17 cellular contexts compared by ENCODE assay signal in the genomic region with DNA sequence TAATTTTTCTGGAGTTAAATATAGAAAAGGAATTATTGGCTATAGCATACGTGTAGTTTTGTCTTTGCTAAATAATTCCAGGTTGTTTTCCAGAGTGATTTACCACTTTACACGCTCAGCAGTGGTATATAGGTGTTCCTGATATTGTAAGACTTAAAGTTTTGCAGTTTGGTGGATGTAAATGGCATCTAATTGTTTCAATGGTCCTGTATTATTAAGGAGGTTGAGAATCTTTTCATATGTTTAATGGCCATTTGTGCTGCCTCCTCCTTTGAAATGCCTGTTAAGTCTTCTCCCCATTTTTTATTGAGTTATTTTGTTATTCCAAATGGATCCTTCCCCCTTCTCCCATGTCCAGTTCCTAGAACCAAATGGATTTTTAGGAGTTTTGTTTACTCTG. TPM values are rescaled to one million over a fixed set of nuclear protein-coding genes. Genes with fewer than 3 reads are reported as not detected.
DNase-seq lines count a peak whose midpoint lies in the region; ATAC-seq and TF ChIP-seq lines count a peak whose summit lies in the region.
"Had no signal": no experiment of that assay in that cellular context is flagged by ENCODE, and none has a peak within 500 bp of the region (broad histone marks: within the 10 kb centered on the region; RNA-seq: fewer than 3 reads in every experiment).

No MANE protein-coding gene starts in this region.

- H3K9me2 ChIP-seq in GM23338 (ENCODE audit: insufficient read depth) = no peaks in the 10 kb centered on the region

- H3K36me3 ChIP-seq in GM23338 (ENCODE audit: insufficient read depth) (peaks cover 20% of the 10 kb centered on the region; the same call in 1 of the 2 replicates), HUES6 (ENCODE audit: control insufficient read depth, insufficient read depth, low read length) (peaks cover 43% of the 10 kb centered on the region), iPS-18a (ENCODE audit: control insufficient read depth, low read depth, low read length) (peaks cover 19% of the 10 kb centered on the region), left ventricle myocardium inferior (peaks cover 62% of the 10 kb centered on the region)

- intact Hi-C loops in left ventricle myocardium inferior (cut with micrococcal nuclease) = no loop called here

- H2AFZ ChIP-seq in GM23338 = no peak overlapping the region

- peaks cover 2% of the 10 kb centered on the region for H3K27me3 Mint-ChIP-seq in GM23338 (ENCODE audit: insufficient read depth, low read depth, poor library complexity)
- no peaks in the 10 kb centered on the region for H3K27me3 Mint-ChIP-seq in effector memory CD8-positive, alpha-beta T cell
- H3K27me3 Mint-ChIP-seq: CD4-positive, alpha-beta memory T cell had no signal

- H3K4me1 Mint-ChIP-seq in GM23338 = peaks cover 24% of the 10 kb centered on the region
- peaks cover 4 to 12% of the 10 kb centered on the region in 2 donors for H3K4me1 Mint-ChIP-seq in effector memory CD8-positive, alpha-beta T cell (ENCODE audit: low read depth in 2 of 2)
- H3K4me1 Mint-ChIP-seq: CD14-positive monocyte had no signal

- H3K4me3 ChIP-seq in GM23338 = peak overlapping the region; percentile 34
- 0 out of 2 replicates have a peak overlapping the region, but pooled peaks have one; percentile 1 for H3K4me3 ChIP-seq in HUES6 (ENCODE audit: low read depth, low read length)
- peak overlapping the region; percentile 27 for H3K4me3 ChIP-seq in iPS-18a (ENCODE audit: low read length)
- no peak overlapping the region for H3K4me3 ChIP-seq in left ventricle myocardium inferior
- H3K4me3 ChIP-seq: BLaER1 had no signal

- peak overlapping the region; percentile 90 for H3K27ac Mint-ChIP-seq in GM23338
- H3K27ac Mint-ChIP-seq in effector memory CD8-positive, alpha-beta T cell = peak overlapping the region; percentile 53 to 67
- H3K27ac Mint-ChIP-seq: CD14-positive monocyte, HFFc6 had no signal

- no peaks in the 10 kb centered on the region for H3K9me3 ChIP-seq in HUES6 (ENCODE audit: control insufficient read depth, insufficient read depth, low read depth, low read length)
- no peaks in the 10 kb centered on the region for H3K9me3 ChIP-seq in iPS-18a (ENCODE audit: control insufficient read depth, low read depth, low read length)
- no peaks in the 10 kb centered on the region for H3K9me3 ChIP-seq in left ventricle myocardium inferior (replicated peaks)
- H3K9me3 ChIP-seq: BLaER1 had no signal

- H3K4me3 Mint-ChIP-seq in GM23338 = peak overlapping the region; percentile 51
- no peak overlapping the region for H3K4me3 Mint-ChIP-seq in effector memory CD8-positive, alpha-beta T cell
- H3K4me3 Mint-ChIP-seq: CD14-positive monocyte; CD4-positive, alpha-beta memory T cell; HFFc6 had no signal

- 0 out of 2 replicates have a peak, but pooled peaks cover 3% of the 10 kb centered on the region for H4K20me1 ChIP-seq in GM23338 (replicated peaks; ENCODE audit: insufficient read depth)

- ATAC-seq in GM23338 (no peak; the same call in 2 of the 3 replicates), GM19463 (IDR thresholded peaks at IDR 0.05; ENCODE audit: unreplicated experiment) (no peak)
- no peak for ATAC-seq in effector memory CD8-positive, alpha-beta T cell (replicated peaks)
- ATAC-seq: HCT116 had no signal

- H3K27ac ChIP-seq in GM23338 (ENCODE audit: low read depth) = peak overlapping the region; percentile 88
- peak overlapping the region; percentile 70 for H3K27ac ChIP-seq in HUES6 (ENCODE audit: low read depth, low read length)
- no peak overlapping the region for H3K27ac ChIP-seq in iPS-18a (ENCODE audit: low read length)
- no peak overlapping the region for H3K27ac ChIP-seq in left ventricle myocardium inferior (replicated peaks)
- H3K27ac ChIP-seq: BLaER1, HL-60 had no signal

- peaks cover 34% of the 10 kb centered on the region for H3K36me3 Mint-ChIP-seq in GM23338 (ENCODE audit: low read depth)
- peaks cover 56% of the 10 kb centered on the region for H3K36me3 Mint-ChIP-seq in effector memory CD8-positive, alpha-beta T cell (ENCODE audit: insufficient read depth)

- H3K9me3 Mint-ChIP-seq in GM23338 = no peaks in the 10 kb centered on the region
- no peaks in the 10 kb centered on the region for H3K9me3 Mint-ChIP-seq in effector memory CD8-positive, alpha-beta T cell
- H3K9me3 Mint-ChIP-seq: CD14-positive monocyte; CD4-positive, alpha-beta memory T cell; HFFc6 had no signal

- DNase-seq in GM23338 (ENCODE audit: low spot score) (peak; percentile 23), left ventricle myocardium inferior (no peak), midbrain (lab: John Stamatoyannopoulos, UW) (no peak)
- no peak for DNase-seq in effector memory CD8-positive, alpha-beta T cell
- DNase-seq: 8988T; CD4-positive, alpha-beta memory T cell; DMS153; DMS79; GDM1; HFFc6 had no signal

- H3K9ac ChIP-seq in HUES6 (ENCODE audit: low read length) = peak overlapping the region; percentile 27
- H3K9ac ChIP-seq in iPS-18a (ENCODE audit: low read length) = no peak overlapping the region
- H3K9ac ChIP-seq: BLaER1 had no signal

- no peaks in the 10 kb centered on the region for H3F3A ChIP-seq in GM23338 (replicated peaks; ENCODE audit: low read depth)

- no peaks in the 10 kb centered on the region for H3K27me3 ChIP-seq in GM23338 (ENCODE audit: insufficient read depth)
- no peaks in the 10 kb centered on the region for H3K27me3 ChIP-seq in HUES6 (ENCODE audit: control insufficient read depth, insufficient read depth, low read length)
- no peaks in the 10 kb centered on the region for H3K27me3 ChIP-seq in iPS-18a (ENCODE audit: control insufficient read depth, insufficient read depth, low read length)
- no peaks in the 10 kb centered on the region for H3K27me3 ChIP-seq in left ventricle myocardium inferior (ENCODE audit: low read depth)
- H3K27me3 ChIP-seq: BLaER1 had no signal

- TF ChIP-seq CTCF in GM23338 (conservative IDR thresholded peaks at IDR 0.05; ENCODE audit: low read depth in 2 of 2) = no peak
- no peak for TF ChIP-seq CTCF in left ventricle myocardium inferior (IDR thresholded peaks at IDR 0.05; ENCODE audit: borderline replicate concordance)

- peaks cover 33% of the 10 kb centered on the region for H3K4me1 ChIP-seq in GM23338 (ENCODE audit: insufficient read depth)
- H3K4me1 ChIP-seq in HUES6 (ENCODE audit: control insufficient read depth, insufficient read depth, low read length) = peaks cover 18% of the 10 kb centered on the region
- H3K4me1 ChIP-seq in iPS-18a (ENCODE audit: control insufficient read depth, low read depth, low read length) = peaks cover 11% of the 10 kb centered on the region
- H3K4me1 ChIP-seq in left ventricle myocardium inferior = peaks cover 7% of the 10 kb centered on the region

- peak overlapping the region; percentile 62 for H3K4me2 ChIP-seq in GM23338
- H3K4me2 ChIP-seq: BLaER1 had no signal

- H3K79me2 ChIP-seq in GM23338 (replicated peaks; ENCODE audit: insufficient read depth) = peaks cover 30% of the 10 kb centered on the region; the same call in 1 of the 2 replicates

TF ChIP-seq in GM23338, 12 proteins besides CTCF, POLR2A, EP300 and RAD21:
- TF ChIP-seq NANOG (IDR thresholded peaks at IDR 0.05; ENCODE audit: borderline replicate concordance) (peak; percentile 94), JUNB (IDR thresholded peaks at IDR 0.05; ENCODE audit: unreplicated experiment) (no peak)

RNA-seq across cellular contexts. Expression of a gene that starts 26.4 kb away (rescaled TPM):
- 22.1 and 28.7 TPM in 2 replicates for total RNA-seq in GM23338 (2014; rRNA removed; shearing (Covaris generic))
- polyA plus RNA-seq in GM23338 (2016; fragmentation: Nextera tagmentation; extraction: Ambion mirVana) = 15.9 and 17.9 TPM in 2 replicates
- 28.9 TPM for total RNA-seq in left ventricle myocardium inferior

RNA-seq across cellular contexts. Expression of a gene that starts 43.6 kb away (rescaled TPM):
- total RNA-seq in GM23338 (2014; rRNA removed; shearing (Covaris generic)) = 151 and 156 TPM in 2 replicates
- 76.5 and 83.7 TPM in 2 replicates for polyA plus RNA-seq in GM23338 (2016; fragmentation: Nextera tagmentation; extraction: Ambion mirVana)
- 79.0 TPM for total RNA-seq in left ventricle myocardium inferior

RNA-seq across cellular contexts. Expression of a gene that starts 44.9 kb away (rescaled TPM):
- total RNA-seq in GM23338 (2014; rRNA removed; shearing (Covaris generic)) = 83.0 and 118 TPM in 2 replicates
- polyA plus RNA-seq in GM23338 (2016; fragmentation: Nextera tagmentation; extraction: Ambion mirVana) = 70.3 and 76.4 TPM in 2 replicates
- total RNA-seq in left ventricle myocardium inferior = 180 TPM

RNA-seq across cellular contexts. Expression of a gene that starts 54.8 kb away (rescaled TPM):
- 38.0 and 57.7 TPM in 2 replicates for total RNA-seq in GM23338 (2014; rRNA removed; shearing (Covaris generic))
- polyA plus RNA-seq in GM23338 (2016; fragmentation: Nextera tagmentation; extraction: Ambion mirVana) = 31.0 and 31.3 TPM in 2 replicates
- 11.8 TPM for total RNA-seq in left ventricle myocardium inferior

RNA-seq across cellular contexts. Expression of a gene that starts 58.3 kb away (rescaled TPM):
- total RNA-seq in GM23338 (2014; rRNA removed; shearing (Covaris generic)) = 32.3 and 49.9 TPM in 2 replicates
- polyA plus RNA-seq in GM23338 (2016; fragmentation: Nextera tagmentation; extraction: Ambion mirVana) = 118 and 122 TPM in 2 replicates
- total RNA-seq in left ventricle myocardium inferior = 159 TPM

Comparison
In these comparisons a context has a peak if more than half of its experiments do, and no peak if none do; other contexts are left out.
1. H3K27ac ChIP-seq: peak in GM23338 (single experiment) and HUES6 (single experiment); none in iPS-18a (single experiment) and left ventricle myocardium inferior (single experiment).